Comparison of ENCODE assay signal across 1 cellular context in the genomic region with DNA sequence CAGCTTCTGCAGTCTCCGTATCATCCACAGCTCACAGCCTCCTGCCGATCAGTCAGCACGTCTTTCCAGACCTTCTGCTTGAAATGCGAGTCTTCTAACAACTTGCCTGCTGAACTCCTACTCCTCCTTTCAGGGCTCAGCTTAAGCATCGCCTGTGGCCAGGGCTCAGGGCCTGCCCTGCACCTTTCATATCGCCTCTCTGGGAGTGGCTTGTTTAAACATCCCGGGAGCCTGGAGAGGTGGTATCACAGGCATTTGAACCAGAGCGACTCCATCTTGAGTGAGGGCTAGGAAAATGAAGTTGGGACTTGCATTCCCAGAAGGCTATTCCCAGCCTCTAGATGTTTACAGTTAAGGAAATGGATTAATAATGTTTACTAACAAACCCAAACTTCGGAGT.
A peak's percentile ranks its signal among the peaks of the same experiment; 100 is the strongest.
TF ChIP-seq lines count a peak whose summit lies in the region.

No MANE protein-coding gene starts in this region.

TF ChIP-seq in K562, 482 proteins besides CTCF, POLR2A, EP300 and RAD21 (continues in another document):
- no peak for TF ChIP-seq SAP30 (IDR thresholded peaks at IDR 0.05; ENCODE audit: borderline replicate concordance, insufficient read depth, low read depth, low read length, poor library complexity, severe bottlenecking)
- TF ChIP-seq HOMEZ (CRISPR knock-in tag; IDR thresholded peaks at IDR 0.05): 0 out of 2 replicates have a peak, but pooled peaks have one; percentile 74
- TF ChIP-seq BCL6 (CRISPR knock-in tag; IDR thresholded peaks at IDR 0.05): peak; percentile 51; the same call in 1 of the 2 replicates
- TF ChIP-seq ZNF165 (CRISPR knock-in tag; IDR thresholded peaks at IDR 0.05; ENCODE audit: borderline replicate concordance): no peak
- TF ChIP-seq SMARCA4 (IDR thresholded peaks at IDR 0.05): no peak
- TF ChIP-seq, protein P1, sequence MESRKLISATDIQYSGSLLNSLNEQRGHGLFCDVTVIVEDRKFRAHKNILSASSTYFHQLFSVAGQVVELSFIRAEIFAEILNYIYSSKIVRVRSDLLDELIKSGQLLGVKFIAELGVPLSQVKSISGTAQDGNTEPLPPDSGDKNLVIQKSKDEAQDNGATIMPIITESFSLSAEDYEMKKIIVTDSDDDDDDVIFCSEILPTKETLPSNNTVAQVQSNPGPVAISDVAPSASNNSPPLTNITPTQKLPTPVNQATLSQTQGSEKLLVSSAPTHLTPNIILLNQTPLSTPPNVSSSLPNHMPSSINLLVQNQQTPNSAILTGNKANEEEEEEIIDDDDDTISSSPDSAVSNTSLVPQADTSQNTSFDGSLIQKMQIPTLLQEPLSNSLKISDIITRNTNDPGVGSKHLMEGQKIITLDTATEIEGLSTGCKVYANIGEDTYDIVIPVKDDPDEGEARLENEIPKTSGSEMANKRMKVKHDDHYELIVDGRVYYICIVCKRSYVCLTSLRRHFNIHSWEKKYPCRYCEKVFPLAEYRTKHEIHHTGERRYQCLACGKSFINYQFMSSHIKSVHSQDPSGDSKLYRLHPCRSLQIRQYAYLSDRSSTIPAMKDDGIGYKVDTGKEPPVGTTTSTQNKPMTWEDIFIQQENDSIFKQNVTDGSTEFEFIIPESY (CRISPR knock-in tag; IDR thresholded peaks at IDR 0.05): no peak
- peak; percentile 92 for TF ChIP-seq MEF2D (tag; conservative IDR thresholded peaks at IDR 0.05; ENCODE audit: low read depth)
- TF ChIP-seq MEIS2 (IDR thresholded peaks at IDR 0.05; ENCODE audit: partially characterized antibody): no peak
- TF ChIP-seq MECOM (CRISPR knock-in tag; IDR thresholded peaks at IDR 0.05): peak; percentile 87
- no peak for TF ChIP-seq NELFE (IDR thresholded peaks at IDR 0.05; ENCODE audit: insufficient read depth, insufficient read length)
- peak; percentile 86; the same call in 1 of the 2 replicates for TF ChIP-seq HSF4 (CRISPR knock-in tag; IDR thresholded peaks at IDR 0.05; ENCODE audit: borderline replicate concordance)
- peak in 1 of 2 experiments; percentile 69; a peak in 2 of 4 replicates for TF ChIP-seq MAZ (CRISPR knock-in tag; conservative IDR thresholded peaks at IDR 0.05 in 1 of 2, IDR thresholded peaks at IDR 0.05 in 1 of 2)
- no peak for TF ChIP-seq CBFA2T3 (IDR thresholded peaks at IDR 0.05)
- TF ChIP-seq FOXJ2 (tag; IDR thresholded peaks at IDR 0.05): no peak
- no peak for TF ChIP-seq ARHGAP35 (IDR thresholded peaks at IDR 0.05; ENCODE audit: partially characterized antibody)
- no peak for TF ChIP-seq ZNF121 (CRISPR knock-in tag; conservative IDR thresholded peaks at IDR 0.05)
- no peak for TF ChIP-seq U2AF1 (optimal IDR thresholded peaks at IDR 0.05; ENCODE audit: low read depth, low read length)
- no peak for TF ChIP-seq JUND (IDR thresholded peaks at IDR 0.05; ENCODE audit: borderline replicate concordance, low read depth, low read length)
- TF ChIP-seq JUND (tag; IDR thresholded peaks at IDR 0.05; ENCODE audit: borderline replicate concordance, low read depth, low read length): no peak
- no peak; the same call in 1 of the 2 replicates for TF ChIP-seq BACH1 (tag; IDR thresholded peaks at IDR 0.05)
- TF ChIP-seq, protein P2, sequence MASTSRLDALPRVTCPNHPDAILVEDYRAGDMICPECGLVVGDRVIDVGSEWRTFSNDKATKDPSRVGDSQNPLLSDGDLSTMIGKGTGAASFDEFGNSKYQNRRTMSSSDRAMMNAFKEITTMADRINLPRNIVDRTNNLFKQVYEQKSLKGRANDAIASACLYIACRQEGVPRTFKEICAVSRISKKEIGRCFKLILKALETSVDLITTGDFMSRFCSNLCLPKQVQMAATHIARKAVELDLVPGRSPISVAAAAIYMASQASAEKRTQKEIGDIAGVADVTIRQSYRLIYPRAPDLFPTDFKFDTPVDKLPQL (IDR thresholded peaks at IDR 0.05; ENCODE audit: extremely low read depth, insufficient read length): no peak
- no peak for TF ChIP-seq POLR3A (IDR thresholded peaks at IDR 0.05; ENCODE audit: borderline replicate concordance, extremely low read depth, insufficient read depth, insufficient read length)
- TF ChIP-seq, protein P3, sequence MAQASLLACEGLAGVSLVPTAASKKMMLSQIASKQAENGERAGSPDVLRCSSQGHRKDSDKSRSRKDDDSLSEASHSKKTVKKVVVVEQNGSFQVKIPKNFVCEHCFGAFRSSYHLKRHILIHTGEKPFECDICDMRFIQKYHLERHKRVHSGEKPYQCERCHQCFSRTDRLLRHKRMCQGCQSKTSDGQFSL (CRISPR knock-in tag; IDR thresholded peaks at IDR 0.05): no peak
- TF ChIP-seq, protein P3 (tag; IDR thresholded peaks at IDR 0.05): peak in 1 of 2 experiments; percentile 81; a peak in 2 of 4 replicates
- TF ChIP-seq TEAD4 (IDR thresholded peaks at IDR 0.05; ENCODE audit: low read length): no peak
- TF ChIP-seq TEAD4 (CRISPR knock-in tag; IDR thresholded peaks at IDR 0.05; ENCODE audit: borderline replicate concordance): no peak
- TF ChIP-seq CAMTA2 (CRISPR knock-in tag; conservative IDR thresholded peaks at IDR 0.05): no peak
- no peak for TF ChIP-seq C11orf30 (IDR thresholded peaks at IDR 0.05; ENCODE audit: low read depth)
- no peak for TF ChIP-seq NONO (IDR thresholded peaks at IDR 0.05; ENCODE audit: low read depth in 2 of 2, low read length in 1 of 2)
- 0 out of 2 replicates have a peak, but pooled peaks have one; percentile 26 for TF ChIP-seq TCF15 (CRISPR knock-in tag; IDR thresholded peaks at IDR 0.05)
- TF ChIP-seq, protein P4, sequence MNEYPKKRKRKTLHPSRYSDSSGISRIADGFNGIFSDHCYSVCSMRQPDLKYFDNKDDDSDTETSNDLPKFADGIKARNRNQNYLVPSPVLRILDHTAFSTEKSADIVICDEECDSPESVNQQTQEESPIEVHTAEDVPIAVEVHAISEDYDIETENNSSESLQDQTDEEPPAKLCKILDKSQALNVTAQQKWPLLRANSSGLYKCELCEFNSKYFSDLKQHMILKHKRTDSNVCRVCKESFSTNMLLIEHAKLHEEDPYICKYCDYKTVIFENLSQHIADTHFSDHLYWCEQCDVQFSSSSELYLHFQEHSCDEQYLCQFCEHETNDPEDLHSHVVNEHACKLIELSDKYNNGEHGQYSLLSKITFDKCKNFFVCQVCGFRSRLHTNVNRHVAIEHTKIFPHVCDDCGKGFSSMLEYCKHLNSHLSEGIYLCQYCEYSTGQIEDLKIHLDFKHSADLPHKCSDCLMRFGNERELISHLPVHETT (CRISPR knock-in tag; conservative IDR thresholded peaks at IDR 0.05 in 1 of 2, IDR thresholded peaks at IDR 0.05 in 1 of 2): peak in 1 of 2 experiments; percentile 67; a peak in 2 of 4 replicates
- TF ChIP-seq HNRNPH1 (optimal IDR thresholded peaks at IDR 0.05; ENCODE audit: low read depth, low read length): no peak
- no peak for TF ChIP-seq ZNF408 (CRISPR knock-in tag; IDR thresholded peaks at IDR 0.05; ENCODE audit: low read depth)
- no peak for TF ChIP-seq CBX3 (IDR thresholded peaks at IDR 0.05; ENCODE audit: borderline replicate concordance in 1 of 2, low read length in 2 of 2)
- TF ChIP-seq CREB1 (IDR thresholded peaks at IDR 0.05): no peak
- TF ChIP-seq CREB1 (CRISPR knock-in tag; IDR thresholded peaks at IDR 0.05): no peak
- TF ChIP-seq, protein P5, sequence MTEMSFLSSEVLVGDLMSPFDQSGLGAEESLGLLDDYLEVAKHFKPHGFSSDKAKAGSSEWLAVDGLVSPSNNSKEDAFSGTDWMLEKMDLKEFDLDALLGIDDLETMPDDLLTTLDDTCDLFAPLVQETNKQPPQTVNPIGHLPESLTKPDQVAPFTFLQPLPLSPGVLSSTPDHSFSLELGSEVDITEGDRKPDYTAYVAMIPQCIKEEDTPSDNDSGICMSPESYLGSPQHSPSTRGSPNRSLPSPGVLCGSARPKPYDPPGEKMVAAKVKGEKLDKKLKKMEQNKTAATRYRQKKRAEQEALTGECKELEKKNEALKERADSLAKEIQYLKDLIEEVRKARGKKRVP (CRISPR knock-in tag; IDR thresholded peaks at IDR 0.05): peak; percentile 78; the same call in 1 of the 2 replicates
- no peak for TF ChIP-seq ZNF24 (IDR thresholded peaks at IDR 0.05)
- TF ChIP-seq NR4A1 (CRISPR knock-in tag; IDR thresholded peaks at IDR 0.05): peak; percentile 28; the same call in 1 of the 2 replicates
- peak; percentile 97 for TF ChIP-seq NR4A1 (tag; IDR thresholded peaks at IDR 0.05)
- TF ChIP-seq CREM (IDR thresholded peaks at IDR 0.05; ENCODE audit: low read depth): no peak
- no peak for TF ChIP-seq KAT7 (CRISPR knock-in tag; IDR thresholded peaks at IDR 0.05; ENCODE audit: borderline replicate concordance)
- TF ChIP-seq TAF1 (IDR thresholded peaks at IDR 0.05; ENCODE audit: control insufficient read depth, extremely low read depth, insufficient read depth, low read length, severe bottlenecking): no peak
- TF ChIP-seq ZNF41 (CRISPR knock-in tag; conservative IDR thresholded peaks at IDR 0.05): peak; percentile 90
- TF ChIP-seq KDM1A (IDR thresholded peaks at IDR 0.05): no peak
- no peak; the same call in 1 of the 2 replicates for TF ChIP-seq ZFP1 (CRISPR knock-in tag; IDR thresholded peaks at IDR 0.05)
- TF ChIP-seq, protein P6, sequence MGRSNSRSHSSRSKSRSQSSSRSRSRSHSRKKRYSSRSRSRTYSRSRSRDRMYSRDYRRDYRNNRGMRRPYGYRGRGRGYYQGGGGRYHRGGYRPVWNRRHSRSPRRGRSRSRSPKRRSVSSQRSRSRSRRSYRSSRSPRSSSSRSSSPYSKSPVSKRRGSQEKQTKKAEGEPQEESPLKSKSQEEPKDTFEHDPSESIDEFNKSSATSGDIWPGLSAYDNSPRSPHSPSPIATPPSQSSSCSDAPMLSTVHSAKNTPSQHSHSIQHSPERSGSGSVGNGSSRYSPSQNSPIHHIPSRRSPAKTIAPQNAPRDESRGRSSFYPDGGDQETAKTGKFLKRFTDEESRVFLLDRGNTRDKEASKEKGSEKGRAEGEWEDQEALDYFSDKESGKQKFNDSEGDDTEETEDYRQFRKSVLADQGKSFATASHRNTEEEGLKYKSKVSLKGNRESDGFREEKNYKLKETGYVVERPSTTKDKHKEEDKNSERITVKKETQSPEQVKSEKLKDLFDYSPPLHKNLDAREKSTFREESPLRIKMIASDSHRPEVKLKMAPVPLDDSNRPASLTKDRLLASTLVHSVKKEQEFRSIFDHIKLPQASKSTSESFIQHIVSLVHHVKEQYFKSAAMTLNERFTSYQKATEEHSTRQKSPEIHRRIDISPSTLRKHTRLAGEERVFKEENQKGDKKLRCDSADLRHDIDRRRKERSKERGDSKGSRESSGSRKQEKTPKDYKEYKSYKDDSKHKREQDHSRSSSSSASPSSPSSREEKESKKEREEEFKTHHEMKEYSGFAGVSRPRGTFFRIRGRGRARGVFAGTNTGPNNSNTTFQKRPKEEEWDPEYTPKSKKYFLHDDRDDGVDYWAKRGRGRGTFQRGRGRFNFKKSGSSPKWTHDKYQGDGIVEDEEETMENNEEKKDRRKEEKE (IDR thresholded peaks at IDR 0.05; ENCODE audit: borderline replicate concordance in 1 of 2, control insufficient read depth in 1 of 2, low read depth in 2 of 2, low read length in 1 of 2): no peak
- TF ChIP-seq NR2C2 (CRISPR knock-in tag; IDR thresholded peaks at IDR 0.05): no peak
- no peak; the same call in 1 of the 2 replicates for TF ChIP-seq NR2C2 (tag; IDR thresholded peaks at IDR 0.05)
- no peak for TF ChIP-seq MCM7 (IDR thresholded peaks at IDR 0.05)
- no peak for TF ChIP-seq SOX6 (IDR thresholded peaks at IDR 0.05)
- TF ChIP-seq, protein P7, sequence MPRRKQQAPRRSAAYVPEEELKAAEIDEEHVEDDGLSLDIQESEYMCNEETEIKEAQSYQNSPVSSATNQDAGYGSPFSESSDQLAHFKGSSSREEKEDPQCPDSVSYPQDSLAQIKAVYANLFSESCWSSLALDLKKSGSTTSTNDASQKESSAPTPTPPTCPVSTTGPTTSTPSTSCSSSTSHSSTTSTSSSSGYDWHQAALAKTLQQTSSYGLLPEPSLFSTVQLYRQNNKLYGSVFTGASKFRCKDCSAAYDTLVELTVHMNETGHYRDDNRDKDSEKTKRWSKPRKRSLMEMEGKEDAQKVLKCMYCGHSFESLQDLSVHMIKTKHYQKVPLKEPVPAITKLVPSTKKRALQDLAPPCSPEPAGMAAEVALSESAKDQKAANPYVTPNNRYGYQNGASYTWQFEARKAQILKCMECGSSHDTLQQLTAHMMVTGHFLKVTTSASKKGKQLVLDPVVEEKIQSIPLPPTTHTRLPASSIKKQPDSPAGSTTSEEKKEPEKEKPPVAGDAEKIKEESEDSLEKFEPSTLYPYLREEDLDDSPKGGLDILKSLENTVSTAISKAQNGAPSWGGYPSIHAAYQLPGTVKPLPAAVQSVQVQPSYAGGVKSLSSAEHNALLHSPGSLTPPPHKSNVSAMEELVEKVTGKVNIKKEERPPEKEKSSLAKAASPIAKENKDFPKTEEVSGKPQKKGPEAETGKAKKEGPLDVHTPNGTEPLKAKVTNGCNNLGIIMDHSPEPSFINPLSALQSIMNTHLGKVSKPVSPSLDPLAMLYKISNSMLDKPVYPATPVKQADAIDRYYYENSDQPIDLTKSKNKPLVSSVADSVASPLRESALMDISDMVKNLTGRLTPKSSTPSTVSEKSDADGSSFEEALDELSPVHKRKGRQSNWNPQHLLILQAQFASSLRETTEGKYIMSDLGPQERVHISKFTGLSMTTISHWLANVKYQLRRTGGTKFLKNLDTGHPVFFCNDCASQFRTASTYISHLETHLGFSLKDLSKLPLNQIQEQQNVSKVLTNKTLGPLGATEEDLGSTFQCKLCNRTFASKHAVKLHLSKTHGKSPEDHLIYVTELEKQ (CRISPR knock-in tag; IDR thresholded peaks at IDR 0.05): peak; percentile 85
- no peak for TF ChIP-seq DLX4 (CRISPR knock-in tag; IDR thresholded peaks at IDR 0.05)
- TF ChIP-seq SP2 (IDR thresholded peaks at IDR 0.05; ENCODE audit: extremely low read depth, low read depth, low read length, poor library complexity, severe bottlenecking): no peak
- no peak for TF ChIP-seq ZNF232 (CRISPR knock-in tag; IDR thresholded peaks at IDR 0.05)
- no peak for TF ChIP-seq PML (IDR thresholded peaks at IDR 0.05; ENCODE audit: low read length)
